1 cellular context compared by ENCODE assay signal in the genomic region with DNA sequence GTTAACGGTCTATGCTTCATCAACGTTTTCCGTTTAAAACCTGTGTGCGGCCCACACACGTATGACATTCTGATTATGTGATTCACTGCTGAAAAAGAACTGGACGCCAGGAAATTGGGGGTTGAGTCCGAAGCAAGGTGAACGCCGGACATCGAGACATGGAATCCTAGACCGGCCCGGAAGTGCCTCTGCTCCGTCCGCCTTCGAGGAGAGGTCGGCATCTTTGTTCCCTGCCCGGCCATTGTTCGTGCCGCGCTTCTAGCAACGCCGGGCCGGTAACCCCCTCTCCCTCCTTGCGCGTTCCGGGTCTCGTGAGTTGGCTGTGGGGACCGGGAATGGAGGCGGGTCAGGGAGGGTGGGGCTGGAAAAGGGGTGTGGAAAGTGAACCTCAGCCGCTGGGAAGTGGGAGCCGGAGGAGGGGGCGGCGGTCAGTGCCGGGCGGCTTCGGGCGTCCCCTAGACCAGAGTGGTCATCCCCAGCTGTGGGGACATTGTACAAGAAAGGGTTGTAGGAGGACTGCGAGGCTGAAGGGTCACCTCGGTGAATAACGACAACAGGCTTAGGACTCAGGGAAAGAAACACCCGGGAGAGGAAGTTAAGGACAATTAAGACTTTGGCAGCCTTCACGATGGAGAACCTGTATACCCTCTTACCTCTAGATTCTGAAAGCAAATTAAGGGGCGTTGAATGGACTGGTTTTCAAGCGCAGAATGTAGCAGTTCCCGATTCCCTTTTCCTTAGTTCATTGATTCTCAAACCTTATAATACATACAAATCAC.
TF ChIP-seq lines count a peak whose summit lies in the region.

A gene (plus strand): TSS at position 220 of the 779 bp plus-strand sequence. CDS start 1,810 bp downstream, outside the sequence.

TF ChIP-seq in HepG2, 621 proteins besides CTCF, POLR2A, EP300 and RAD21 (continued from another document and continues in another):
- TF ChIP-seq YY1 (IDR thresholded peaks at IDR 0.05; ENCODE audit: insufficient read depth, insufficient replicate concordance, low read depth, low read length) (peak; percentile 95), SALL1 (CRISPR knock-in tag; IDR thresholded peaks at IDR 0.05) (peak; percentile 90), ESRRA (CRISPR knock-in tag; IDR thresholded peaks at IDR 0.05; ENCODE audit: low read depth) (peak; percentile 72; the same call in 1 of the 2 replicates), NPAS2 (CRISPR knock-in tag; IDR thresholded peaks at IDR 0.05; ENCODE audit: borderline replicate concordance) (no peak), MXD4 (CRISPR knock-in tag; IDR thresholded peaks at IDR 0.05) (peak; percentile 68; the same call in 1 of the 2 replicates), ZNF350 (CRISPR knock-in tag; IDR thresholded peaks at IDR 0.05; ENCODE audit: borderline replicate concordance, low read depth) (peak; percentile 76; the same call in 1 of the 2 replicates), ZNF382 (CRISPR knock-in tag; IDR thresholded peaks at IDR 0.05; ENCODE audit: borderline replicate concordance) (no peak), ZBTB8A (CRISPR knock-in tag; IDR thresholded peaks at IDR 0.05; ENCODE audit: borderline replicate concordance, low read depth) (0 out of 2 replicates have a peak, but pooled peaks have one; percentile 55), ZNF205 (CRISPR knock-in tag; IDR thresholded peaks at IDR 0.05) (peak; percentile 93; the same call in 1 of the 2 replicates), TEAD2 (CRISPR knock-in tag; IDR thresholded peaks at IDR 0.05) (no peak), KLF12 (CRISPR knock-in tag; IDR thresholded peaks at IDR 0.05; ENCODE audit: borderline replicate concordance) (no peak; the same call in 1 of the 2 replicates), PPARG (CRISPR knock-in tag; conservative IDR thresholded peaks at IDR 0.05) (0 out of 2 replicates have a peak, but pooled peaks have one; percentile 20), ELF4 (CRISPR knock-in tag; IDR thresholded peaks at IDR 0.05; ENCODE audit: borderline replicate concordance) (peak; percentile 92), PLRG1 (conservative IDR thresholded peaks at IDR 0.05) (no peak), ARID2 (CRISPR knock-in tag; IDR thresholded peaks at IDR 0.05; ENCODE audit: borderline replicate concordance) (peak; percentile 91; the same call in 1 of the 2 replicates), KDM5A (IDR thresholded peaks at IDR 0.05; ENCODE audit: borderline replicate concordance, low read length) (peak; percentile 94), HNRNPL (IDR thresholded peaks at IDR 0.05; ENCODE audit: low read depth, low read length) (no peak), MZF1 (CRISPR knock-in tag; IDR thresholded peaks at IDR 0.05; ENCODE audit: borderline replicate concordance) (no peak)
- TF ChIP-seq, protein P1, sequence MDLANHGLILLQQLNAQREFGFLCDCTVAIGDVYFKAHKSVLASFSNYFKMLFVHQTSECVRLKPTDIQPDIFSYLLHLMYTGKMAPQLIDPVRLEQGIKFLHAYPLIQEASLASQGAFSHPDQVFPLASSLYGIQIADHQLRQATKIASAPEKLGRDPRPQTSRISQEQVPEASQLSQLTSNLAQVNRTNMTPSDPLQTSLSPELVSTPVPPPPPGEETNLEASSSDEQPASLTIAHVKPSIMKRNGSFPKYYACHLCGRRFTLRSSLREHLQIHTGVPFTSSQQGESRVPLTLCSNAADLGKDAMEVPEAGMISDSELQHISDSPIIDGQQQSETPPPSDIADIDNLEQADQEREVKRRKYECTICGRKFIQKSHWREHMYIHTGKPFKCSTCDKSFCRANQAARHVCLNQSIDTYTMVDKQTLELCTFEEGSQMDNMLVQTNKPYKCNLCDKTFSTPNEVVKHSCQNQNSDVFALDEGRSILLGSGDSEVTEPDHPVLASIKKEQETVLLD (CRISPR knock-in tag; IDR thresholded peaks at IDR 0.05; ENCODE audit: low read depth): peak; percentile 79
- TF ChIP-seq, protein P2, sequence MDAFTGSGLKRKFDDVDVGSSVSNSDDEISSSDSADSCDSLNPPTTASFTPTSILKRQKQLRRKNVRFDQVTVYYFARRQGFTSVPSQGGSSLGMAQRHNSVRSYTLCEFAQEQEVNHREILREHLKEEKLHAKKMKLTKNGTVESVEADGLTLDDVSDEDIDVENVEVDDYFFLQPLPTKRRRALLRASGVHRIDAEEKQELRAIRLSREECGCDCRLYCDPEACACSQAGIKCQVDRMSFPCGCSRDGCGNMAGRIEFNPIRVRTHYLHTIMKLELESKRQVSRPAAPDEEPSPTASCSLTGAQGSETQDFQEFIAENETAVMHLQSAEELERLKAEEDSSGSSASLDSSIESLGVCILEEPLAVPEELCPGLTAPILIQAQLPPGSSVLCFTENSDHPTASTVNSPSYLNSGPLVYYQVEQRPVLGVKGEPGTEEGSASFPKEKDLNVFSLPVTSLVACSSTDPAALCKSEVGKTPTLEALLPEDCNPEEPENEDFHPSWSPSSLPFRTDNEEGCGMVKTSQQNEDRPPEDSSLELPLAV (CRISPR knock-in tag; conservative IDR thresholded peaks at IDR 0.05; ENCODE audit: low read depth): no peak
- TF ChIP-seq, protein P3, sequence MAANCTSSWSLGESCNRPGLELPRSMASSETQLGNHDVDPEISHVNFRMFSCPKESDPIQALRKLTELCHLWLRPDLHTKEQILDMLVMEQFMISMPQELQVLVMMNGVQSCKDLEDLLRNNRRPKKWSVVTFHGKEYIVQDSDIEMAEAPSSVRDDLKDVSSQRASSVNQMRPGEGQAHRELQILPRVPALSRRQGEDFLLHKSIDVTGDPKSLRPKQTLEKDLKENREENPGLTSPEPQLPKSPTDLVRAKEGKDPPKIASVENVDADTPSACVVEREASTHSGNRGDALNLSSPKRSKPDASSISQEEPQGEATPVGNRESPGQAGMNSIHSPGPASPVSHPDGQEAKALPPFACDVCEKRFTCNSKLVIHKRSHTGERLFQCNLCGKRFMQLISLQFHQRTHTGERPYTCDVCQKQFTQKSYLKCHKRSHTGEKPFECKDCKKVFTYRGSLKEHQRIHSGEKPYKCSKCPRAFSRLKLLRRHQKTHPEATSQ (CRISPR knock-in tag; IDR thresholded peaks at IDR 0.05; ENCODE audit: borderline replicate concordance): peak; percentile 87; the same call in 1 of the 2 replicates
- TF ChIP-seq, protein P4, sequence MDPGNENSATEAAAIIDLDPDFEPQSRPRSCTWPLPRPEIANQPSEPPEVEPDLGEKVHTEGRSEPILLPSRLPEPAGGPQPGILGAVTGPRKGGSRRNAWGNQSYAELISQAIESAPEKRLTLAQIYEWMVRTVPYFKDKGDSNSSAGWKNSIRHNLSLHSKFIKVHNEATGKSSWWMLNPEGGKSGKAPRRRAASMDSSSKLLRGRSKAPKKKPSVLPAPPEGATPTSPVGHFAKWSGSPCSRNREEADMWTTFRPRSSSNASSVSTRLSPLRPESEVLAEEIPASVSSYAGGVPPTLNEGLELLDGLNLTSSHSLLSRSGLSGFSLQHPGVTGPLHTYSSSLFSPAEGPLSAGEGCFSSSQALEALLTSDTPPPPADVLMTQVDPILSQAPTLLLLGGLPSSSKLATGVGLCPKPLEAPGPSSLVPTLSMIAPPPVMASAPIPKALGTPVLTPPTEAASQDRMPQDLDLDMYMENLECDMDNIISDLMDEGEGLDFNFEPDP (CRISPR knock-in tag; conservative IDR thresholded peaks at IDR 0.05): no peak
- TF ChIP-seq, protein P5, sequence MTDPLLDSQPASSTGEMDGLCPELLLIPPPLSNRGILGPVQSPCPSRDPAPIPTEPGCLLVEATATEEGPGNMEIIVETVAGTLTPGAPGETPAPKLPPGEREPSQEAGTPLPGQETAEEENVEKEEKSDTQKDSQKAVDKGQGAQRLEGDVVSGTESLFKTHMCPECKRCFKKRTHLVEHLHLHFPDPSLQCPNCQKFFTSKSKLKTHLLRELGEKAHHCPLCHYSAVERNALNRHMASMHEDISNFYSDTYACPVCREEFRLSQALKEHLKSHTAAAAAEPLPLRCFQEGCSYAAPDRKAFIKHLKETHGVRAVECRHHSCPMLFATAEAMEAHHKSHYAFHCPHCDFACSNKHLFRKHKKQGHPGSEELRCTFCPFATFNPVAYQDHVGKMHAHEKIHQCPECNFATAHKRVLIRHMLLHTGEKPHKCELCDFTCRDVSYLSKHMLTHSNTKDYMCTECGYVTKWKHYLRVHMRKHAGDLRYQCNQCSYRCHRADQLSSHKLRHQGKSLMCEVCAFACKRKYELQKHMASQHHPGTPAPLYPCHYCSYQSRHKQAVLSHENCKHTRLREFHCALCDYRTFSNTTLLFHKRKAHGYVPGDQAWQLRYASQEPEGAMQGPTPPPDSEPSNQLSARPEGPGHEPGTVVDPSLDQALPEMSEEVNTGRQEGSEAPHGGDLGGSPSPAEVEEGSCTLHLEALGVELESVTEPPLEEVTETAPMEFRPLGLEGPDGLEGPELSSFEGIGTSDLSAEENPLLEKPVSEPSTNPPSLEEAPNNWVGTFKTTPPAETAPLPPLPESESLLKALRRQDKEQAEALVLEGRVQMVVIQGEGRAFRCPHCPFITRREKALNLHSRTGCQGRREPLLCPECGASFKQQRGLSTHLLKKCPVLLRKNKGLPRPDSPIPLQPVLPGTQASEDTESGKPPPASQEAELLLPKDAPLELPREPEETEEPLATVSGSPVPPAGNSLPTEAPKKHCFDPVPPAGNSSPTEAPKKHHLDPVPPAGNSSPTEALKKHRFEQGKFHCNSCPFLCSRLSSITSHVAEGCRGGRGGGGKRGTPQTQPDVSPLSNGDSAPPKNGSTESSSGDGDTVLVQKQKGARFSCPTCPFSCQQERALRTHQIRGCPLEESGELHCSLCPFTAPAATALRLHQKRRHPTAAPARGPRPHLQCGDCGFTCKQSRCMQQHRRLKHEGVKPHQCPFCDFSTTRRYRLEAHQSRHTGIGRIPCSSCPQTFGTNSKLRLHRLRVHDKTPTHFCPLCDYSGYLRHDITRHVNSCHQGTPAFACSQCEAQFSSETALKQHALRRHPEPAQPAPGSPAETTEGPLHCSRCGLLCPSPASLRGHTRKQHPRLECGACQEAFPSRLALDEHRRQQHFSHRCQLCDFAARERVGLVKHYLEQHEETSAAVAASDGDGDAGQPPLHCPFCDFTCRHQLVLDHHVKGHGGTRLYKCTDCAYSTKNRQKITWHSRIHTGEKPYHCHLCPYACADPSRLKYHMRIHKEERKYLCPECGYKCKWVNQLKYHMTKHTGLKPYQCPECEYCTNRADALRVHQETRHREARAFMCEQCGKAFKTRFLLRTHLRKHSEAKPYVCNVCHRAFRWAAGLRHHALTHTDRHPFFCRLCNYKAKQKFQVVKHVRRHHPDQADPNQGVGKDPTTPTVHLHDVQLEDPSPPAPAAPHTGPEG (CRISPR knock-in tag; IDR thresholded peaks at IDR 0.05): no peak
- TF ChIP-seq, protein P6, sequence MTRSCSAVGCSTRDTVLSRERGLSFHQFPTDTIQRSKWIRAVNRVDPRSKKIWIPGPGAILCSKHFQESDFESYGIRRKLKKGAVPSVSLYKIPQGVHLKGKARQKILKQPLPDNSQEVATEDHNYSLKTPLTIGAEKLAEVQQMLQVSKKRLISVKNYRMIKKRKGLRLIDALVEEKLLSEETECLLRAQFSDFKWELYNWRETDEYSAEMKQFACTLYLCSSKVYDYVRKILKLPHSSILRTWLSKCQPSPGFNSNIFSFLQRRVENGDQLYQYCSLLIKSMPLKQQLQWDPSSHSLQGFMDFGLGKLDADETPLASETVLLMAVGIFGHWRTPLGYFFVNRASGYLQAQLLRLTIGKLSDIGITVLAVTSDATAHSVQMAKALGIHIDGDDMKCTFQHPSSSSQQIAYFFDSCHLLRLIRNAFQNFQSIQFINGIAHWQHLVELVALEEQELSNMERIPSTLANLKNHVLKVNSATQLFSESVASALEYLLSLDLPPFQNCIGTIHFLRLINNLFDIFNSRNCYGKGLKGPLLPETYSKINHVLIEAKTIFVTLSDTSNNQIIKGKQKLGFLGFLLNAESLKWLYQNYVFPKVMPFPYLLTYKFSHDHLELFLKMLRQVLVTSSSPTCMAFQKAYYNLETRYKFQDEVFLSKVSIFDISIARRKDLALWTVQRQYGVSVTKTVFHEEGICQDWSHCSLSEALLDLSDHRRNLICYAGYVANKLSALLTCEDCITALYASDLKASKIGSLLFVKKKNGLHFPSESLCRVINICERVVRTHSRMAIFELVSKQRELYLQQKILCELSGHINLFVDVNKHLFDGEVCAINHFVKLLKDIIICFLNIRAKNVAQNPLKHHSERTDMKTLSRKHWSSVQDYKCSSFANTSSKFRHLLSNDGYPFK (CRISPR knock-in tag; IDR thresholded peaks at IDR 0.05; ENCODE audit: borderline replicate concordance): peak; percentile 92
- TF ChIP-seq, protein P7, sequence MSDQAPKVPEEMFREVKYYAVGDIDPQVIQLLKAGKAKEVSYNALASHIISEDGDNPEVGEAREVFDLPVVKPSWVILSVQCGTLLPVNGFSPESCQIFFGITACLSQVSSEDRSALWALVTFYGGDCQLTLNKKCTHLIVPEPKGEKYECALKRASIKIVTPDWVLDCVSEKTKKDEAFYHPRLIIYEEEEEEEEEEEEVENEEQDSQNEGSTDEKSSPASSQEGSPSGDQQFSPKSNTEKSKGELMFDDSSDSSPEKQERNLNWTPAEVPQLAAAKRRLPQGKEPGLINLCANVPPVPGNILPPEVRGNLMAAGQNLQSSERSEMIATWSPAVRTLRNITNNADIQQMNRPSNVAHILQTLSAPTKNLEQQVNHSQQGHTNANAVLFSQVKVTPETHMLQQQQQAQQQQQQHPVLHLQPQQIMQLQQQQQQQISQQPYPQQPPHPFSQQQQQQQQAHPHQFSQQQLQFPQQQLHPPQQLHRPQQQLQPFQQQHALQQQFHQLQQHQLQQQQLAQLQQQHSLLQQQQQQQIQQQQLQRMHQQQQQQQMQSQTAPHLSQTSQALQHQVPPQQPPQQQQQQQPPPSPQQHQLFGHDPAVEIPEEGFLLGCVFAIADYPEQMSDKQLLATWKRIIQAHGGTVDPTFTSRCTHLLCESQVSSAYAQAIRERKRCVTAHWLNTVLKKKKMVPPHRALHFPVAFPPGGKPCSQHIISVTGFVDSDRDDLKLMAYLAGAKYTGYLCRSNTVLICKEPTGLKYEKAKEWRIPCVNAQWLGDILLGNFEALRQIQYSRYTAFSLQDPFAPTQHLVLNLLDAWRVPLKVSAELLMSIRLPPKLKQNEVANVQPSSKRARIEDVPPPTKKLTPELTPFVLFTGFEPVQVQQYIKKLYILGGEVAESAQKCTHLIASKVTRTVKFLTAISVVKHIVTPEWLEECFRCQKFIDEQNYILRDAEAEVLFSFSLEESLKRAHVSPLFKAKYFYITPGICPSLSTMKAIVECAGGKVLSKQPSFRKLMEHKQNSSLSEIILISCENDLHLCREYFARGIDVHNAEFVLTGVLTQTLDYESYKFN (CRISPR knock-in tag; conservative IDR thresholded peaks at IDR 0.05): peak; percentile 41; the same call in 1 of the 2 replicates
- TF ChIP-seq, protein P8, sequence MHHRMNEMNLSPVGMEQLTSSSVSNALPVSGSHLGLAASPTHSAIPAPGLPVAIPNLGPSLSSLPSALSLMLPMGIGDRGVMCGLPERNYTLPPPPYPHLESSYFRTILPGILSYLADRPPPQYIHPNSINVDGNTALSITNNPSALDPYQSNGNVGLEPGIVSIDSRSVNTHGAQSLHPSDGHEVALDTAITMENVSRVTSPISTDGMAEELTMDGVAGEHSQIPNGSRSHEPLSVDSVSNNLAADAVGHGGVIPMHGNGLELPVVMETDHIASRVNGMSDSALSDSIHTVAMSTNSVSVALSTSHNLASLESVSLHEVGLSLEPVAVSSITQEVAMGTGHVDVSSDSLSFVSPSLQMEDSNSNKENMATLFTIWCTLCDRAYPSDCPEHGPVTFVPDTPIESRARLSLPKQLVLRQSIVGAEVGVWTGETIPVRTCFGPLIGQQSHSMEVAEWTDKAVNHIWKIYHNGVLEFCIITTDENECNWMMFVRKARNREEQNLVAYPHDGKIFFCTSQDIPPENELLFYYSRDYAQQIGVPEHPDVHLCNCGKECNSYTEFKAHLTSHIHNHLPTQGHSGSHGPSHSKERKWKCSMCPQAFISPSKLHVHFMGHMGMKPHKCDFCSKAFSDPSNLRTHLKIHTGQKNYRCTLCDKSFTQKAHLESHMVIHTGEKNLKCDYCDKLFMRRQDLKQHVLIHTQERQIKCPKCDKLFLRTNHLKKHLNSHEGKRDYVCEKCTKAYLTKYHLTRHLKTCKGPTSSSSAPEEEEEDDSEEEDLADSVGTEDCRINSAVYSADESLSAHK (CRISPR knock-in tag; IDR thresholded peaks at IDR 0.05; ENCODE audit: borderline replicate concordance): no peak
